Comparison of ENCODE assay signal across 15 cellular contexts in the genomic region with DNA sequence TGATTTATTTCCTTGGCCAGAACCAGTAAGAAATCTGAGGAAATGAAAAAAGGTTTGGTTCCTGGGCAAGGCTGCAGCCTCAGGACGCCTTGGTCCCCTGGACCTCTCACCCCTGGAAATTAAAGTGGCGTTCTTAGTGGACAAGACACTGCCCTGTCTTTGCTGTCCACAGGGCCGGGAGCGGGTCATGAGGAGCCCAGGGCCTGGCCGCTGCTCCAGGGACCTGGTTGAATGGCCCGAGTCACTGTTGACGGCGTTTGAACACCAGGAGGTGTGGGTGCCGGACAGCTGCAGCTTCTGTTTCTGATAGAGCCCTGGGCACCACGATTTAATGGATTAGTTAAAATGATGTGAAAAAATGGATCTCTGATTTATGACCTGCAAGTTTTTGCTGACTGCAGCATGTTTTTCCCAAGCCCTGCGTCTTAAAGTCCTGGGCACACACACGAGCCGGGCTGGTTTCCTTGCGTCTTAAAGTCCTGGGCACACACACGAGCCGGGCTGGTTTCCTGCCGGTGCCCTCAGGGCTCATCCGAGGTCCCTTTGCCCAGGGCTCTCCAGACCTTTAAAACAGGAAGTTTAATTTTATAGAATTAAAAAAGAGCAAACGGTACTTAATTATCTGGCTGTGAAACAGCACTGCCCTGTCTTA.
"Had no signal": no experiment of that assay in that cellular context is flagged by ENCODE, and none has a peak within 500 bp of the region (broad histone marks: within the 10 kb centered on the region; RNA-seq: fewer than 3 reads in every experiment).

No MANE protein-coding gene starts in this region.

- H3K27me3 ChIP-seq: cardiac muscle cell, testis had no signal

- H3K36me3 Mint-ChIP-seq: activated CD4-positive, alpha-beta memory T cell treated with anti-CD3 and anti-CD28 coated beads for 36 hours; activated CD8-positive, alpha-beta memory T cell treated with anti-CD3 and anti-CD28 coated beads, Interleukin-2, amount 10 ng/mL, durations not matched to agents 7 days and 5 days; activated naive CD8-positive, alpha-beta T cell treated with anti-CD3 and anti-CD28 coated beads, Interleukin-2, amount 10 ng/mL, durations not matched to agents 7 days and 5 days; immature natural killer cell; type B pancreatic cell had no signal

- DNase-seq: activated CD4-positive, alpha-beta memory T cell treated with anti-CD3 and anti-CD28 coated beads for 36 hours; activated CD4-positive, alpha-beta T cell treated with anti-CD3 and anti-CD28 coated beads for 4 hours; activated CD8-positive, alpha-beta memory T cell treated with anti-CD3 and anti-CD28 coated beads, Interleukin-2, amount 10 ng/mL, durations not matched to agents 7 days and 5 days; activated naive CD8-positive, alpha-beta T cell treated with anti-CD3 and anti-CD28 coated beads, Interleukin-2, amount 10 ng/mL, durations not matched to agents 7 days and 5 days; amygdala; dermis blood vessel endothelial cell; effector memory CD4-positive, alpha-beta T cell; esophagus squamous epithelium; immature natural killer cell; occipital lobe; SW 1271; T-helper 2 cell; testis had no signal

- H3K27me3 Mint-ChIP-seq: activated CD8-positive, alpha-beta memory T cell treated with anti-CD3 and anti-CD28 coated beads, Interleukin-2, amount 10 ng/mL, durations not matched to agents 7 days and 5 days; type B pancreatic cell had no signal

- H3K36me3 ChIP-seq: cardiac muscle cell, esophagus squamous epithelium had no signal

- H3K4me1 ChIP-seq: esophagus squamous epithelium, testis had no signal

- H3K4me3 ChIP-seq: cardiac muscle cell, esophagus squamous epithelium, testis had no signal

- H3K9me3 Mint-ChIP-seq: activated CD4-positive, alpha-beta memory T cell treated with anti-CD3 and anti-CD28 coated beads for 36 hours; activated naive CD8-positive, alpha-beta T cell treated with anti-CD3 and anti-CD28 coated beads, Interleukin-2, amount 10 ng/mL, durations not matched to agents 7 days and 5 days; immature natural killer cell; type B pancreatic cell had no signal

- H3K4me1 Mint-ChIP-seq: activated CD8-positive, alpha-beta memory T cell treated with anti-CD3 and anti-CD28 coated beads, Interleukin-2, amount 10 ng/mL, durations not matched to agents 7 days and 5 days; activated naive CD8-positive, alpha-beta T cell treated with anti-CD3 and anti-CD28 coated beads, Interleukin-2, amount 10 ng/mL, durations not matched to agents 7 days and 5 days; immature natural killer cell had no signal

- ATAC-seq: activated CD8-positive, alpha-beta memory T cell treated with anti-CD3 and anti-CD28 coated beads, Interleukin-2, amount 10 ng/mL, durations not matched to agents 7 days and 5 days had no signal

- H3K27ac ChIP-seq: cardiac muscle cell, esophagus squamous epithelium, testis had no signal

- H3K4me3 Mint-ChIP-seq: activated CD4-positive, alpha-beta memory T cell treated with anti-CD3 and anti-CD28 coated beads for 36 hours; activated CD8-positive, alpha-beta memory T cell treated with anti-CD3 and anti-CD28 coated beads, Interleukin-2, amount 10 ng/mL, durations not matched to agents 7 days and 5 days; activated naive CD8-positive, alpha-beta T cell treated with anti-CD3 and anti-CD28 coated beads, Interleukin-2, amount 10 ng/mL, durations not matched to agents 7 days and 5 days; immature natural killer cell; type B pancreatic cell had no signal

- H3K9me3 ChIP-seq: testis had no signal

- H3K27ac Mint-ChIP-seq: activated CD4-positive, alpha-beta memory T cell treated with anti-CD3 and anti-CD28 coated beads for 36 hours; activated CD8-positive, alpha-beta memory T cell treated with anti-CD3 and anti-CD28 coated beads, Interleukin-2, amount 10 ng/mL, durations not matched to agents 7 days and 5 days; activated naive CD8-positive, alpha-beta T cell treated with anti-CD3 and anti-CD28 coated beads, Interleukin-2, amount 10 ng/mL, durations not matched to agents 7 days and 5 days; immature natural killer cell; type B pancreatic cell had no signal
